In genomic region chr1:79847715-79848114, GRCh38 we compare ENCODE assay signal across 1 cellular context.
TF ChIP-seq lines count a peak whose summit lies in the region.

No MANE protein-coding gene starts in this region.

TF ChIP-seq in H1, 55 proteins besides CTCF, POLR2A, EP300 and RAD21 (continued from another document):
- TF ChIP-seq CHD7 (IDR thresholded peaks at IDR 0.05; ENCODE audit: insufficient replicate concordance, low read length) = no peak
- no peak for TF ChIP-seq RXRA (IDR thresholded peaks at IDR 0.05; ENCODE audit: insufficient read depth, low read depth, low read length)
- no peak for TF ChIP-seq GABPA (IDR thresholded peaks at IDR 0.05; ENCODE audit: borderline replicate concordance, insufficient read depth, low read length)
- no peak for TF ChIP-seq SAP30 (IDR thresholded peaks at IDR 0.05; ENCODE audit: insufficient read depth, insufficient replicate concordance, low read length)
- TF ChIP-seq RBBP5 (IDR thresholded peaks at IDR 0.05; ENCODE audit: borderline replicate concordance, low read depth, low read length) = no peak
- no peak for TF ChIP-seq BRCA1 (IDR thresholded peaks at IDR 0.05; ENCODE audit: low read depth, low read length)
- TF ChIP-seq HDAC6 (IDR thresholded peaks at IDR 0.05; ENCODE audit: low read depth, low read length) = no peak
- TF ChIP-seq NRF1 (IDR thresholded peaks at IDR 0.05; ENCODE audit: low read depth, low read length) = no peak
- no peak for TF ChIP-seq JUN (IDR thresholded peaks at IDR 0.05; ENCODE audit: low read depth, low read length)
- TF ChIP-seq FOSL1 (IDR thresholded peaks at IDR 0.05; ENCODE audit: insufficient read depth, low read depth, low read length) = no peak
- no peak for TF ChIP-seq RFX5 (IDR thresholded peaks at IDR 0.05; ENCODE audit: borderline replicate concordance, low read depth, low read length)
- no peak for TF ChIP-seq JUND (IDR thresholded peaks at IDR 0.05; ENCODE audit: low read length)
- TF ChIP-seq CTBP2 (IDR thresholded peaks at IDR 0.05; ENCODE audit: borderline replicate concordance, insufficient read depth, insufficient read length, low read length) = no peak
- no peak for TF ChIP-seq E2F6 (IDR thresholded peaks at IDR 0.05)
- no peak for TF ChIP-seq POLR2AphosphoS5 (IDR thresholded peaks at IDR 0.05; ENCODE audit: low read depth, low read length)
- TF ChIP-seq, protein P1, sequence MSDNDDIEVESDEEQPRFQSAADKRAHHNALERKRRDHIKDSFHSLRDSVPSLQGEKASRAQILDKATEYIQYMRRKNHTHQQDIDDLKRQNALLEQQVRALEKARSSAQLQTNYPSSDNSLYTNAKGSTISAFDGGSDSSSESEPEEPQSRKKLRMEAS (IDR thresholded peaks at IDR 0.05) = no peak
